ENCODE assay signal across 12 cellular contexts in genomic region chr10:29106287-29106686, GRCh38.
"Had no signal": no experiment of that assay in that cellular context is flagged by ENCODE, and none has a peak within 500 bp of the region (broad histone marks: within the 10 kb centered on the region; RNA-seq: fewer than 3 reads in every experiment).

No MANE protein-coding gene starts in this region.

- H3K4me1 ChIP-seq: vagina had no signal

- H3K27me3 ChIP-seq: adrenal gland, stomach, vagina had no signal

- H3K36me3 ChIP-seq: adrenal gland, stomach, thoracic aorta, vagina had no signal

- H3K9me3 Mint-ChIP-seq: activated naive CD4-positive, alpha-beta T cell treated with anti-CD3 and anti-CD28 coated beads for 36 hours; nephron had no signal

- ATAC-seq: left lobe of liver had no signal

- H3K4me3 Mint-ChIP-seq: activated naive CD4-positive, alpha-beta T cell treated with anti-CD3 and anti-CD28 coated beads for 36 hours; nephron had no signal

- H3K27ac ChIP-seq: adrenal gland, stomach, thoracic aorta, vagina had no signal

- H3K9me3 ChIP-seq: adrenal gland, stomach, thoracic aorta, vagina had no signal

- H3K4me3 ChIP-seq: adrenal gland, stomach, thoracic aorta, vagina had no signal

- H3K27ac Mint-ChIP-seq: activated naive CD4-positive, alpha-beta T cell treated with anti-CD3 and anti-CD28 coated beads for 36 hours; nephron had no signal

- DNase-seq: activated CD4-positive, alpha-beta T cell treated with anti-CD3 and anti-CD28 coated beads for 1 hour; activated CD8-positive, alpha-beta memory T cell treated with anti-CD3 and anti-CD28 coated beads for 24 hours; activated naive CD4-positive, alpha-beta T cell treated with anti-CD3 and anti-CD28 coated beads for 36 hours; adrenal gland; dermis blood vessel endothelial cell; hypothalamus; stimulated activated CD4-positive, alpha-beta T cell treated with anti-CD3 and anti-CD28 coated beads, Interleukin-4, amount 100 ng/mL, for 1 hour; stomach had no signal
